30 cellular contexts compared by ENCODE assay signal in the genomic region with DNA sequence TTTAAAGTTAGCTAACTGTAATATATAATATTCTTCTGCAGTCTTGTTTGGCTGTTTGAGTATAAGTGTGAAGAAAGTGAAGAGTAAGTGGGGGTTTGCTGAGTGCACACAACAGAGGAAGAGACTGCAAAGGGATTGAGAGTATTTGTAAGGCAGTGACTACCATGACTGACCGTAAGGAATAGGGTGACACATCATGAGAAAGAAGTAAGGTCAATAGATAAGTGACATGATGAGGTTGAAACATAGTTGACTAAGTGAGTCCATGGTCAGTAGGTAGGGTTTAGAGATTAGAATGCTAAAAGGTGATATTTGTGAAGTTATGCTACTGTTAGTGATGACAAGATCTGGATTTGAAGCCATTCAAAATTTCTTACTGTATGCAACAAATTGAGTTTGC.
"Had no signal": no experiment of that assay in that cellular context is flagged by ENCODE, and none has a peak within 500 bp of the region (broad histone marks: within the 10 kb centered on the region; RNA-seq: fewer than 3 reads in every experiment).

No MANE protein-coding gene starts in this region.

- H3K9me3 ChIP-seq: ascending aorta, breast epithelium, Peyer's patch had no signal

- H3K4me3 ChIP-seq: ascending aorta, breast epithelium, Peyer's patch, SJCRH30, SK-N-MC had no signal

- H3K27me3 ChIP-seq: ascending aorta, breast epithelium, Peyer's patch, SJCRH30 had no signal

- H3K9me3 Mint-ChIP-seq: activated naive CD4-positive, alpha-beta T cell treated with anti-CD3 and anti-CD28 coated beads, Interleukin-2, amount 10 ng/mL, durations not matched to agents 7 days and 5 days; WTC11 had no signal

- H3K27ac Mint-ChIP-seq: activated CD4-positive, alpha-beta T cell treated with anti-CD3 and anti-CD28 coated beads for 36 hours; activated CD4-positive, alpha-beta T cell treated with anti-CD3 and anti-CD28 coated beads, Interleukin-2, amount 10 ng/mL, durations not matched to agents 7 days and 5 days; activated CD8-positive, alpha-beta T cell treated with anti-CD3 and anti-CD28 coated beads, Interleukin-2, amount 10 ng/mL, durations not matched to agents 7 days and 5 days; activated naive CD4-positive, alpha-beta T cell treated with anti-CD3 and anti-CD28 coated beads, Interleukin-2, amount 10 ng/mL, durations not matched to agents 7 days and 5 days; activated naive CD8-positive, alpha-beta T cell; activated naive CD8-positive, alpha-beta T cell treated with anti-CD3 and anti-CD28 coated beads, Interleukin-2, amount 50 U/mL, for 24 hours; WTC11 had no signal

- H3K27me3 Mint-ChIP-seq: activated CD4-positive, alpha-beta T cell treated with anti-CD3 and anti-CD28 coated beads for 36 hours; activated CD4-positive, alpha-beta T cell treated with anti-CD3 and anti-CD28 coated beads, Interleukin-2, amount 10 ng/mL, durations not matched to agents 7 days and 5 days; activated naive CD4-positive, alpha-beta T cell treated with anti-CD3 and anti-CD28 coated beads, Interleukin-2, amount 10 ng/mL, durations not matched to agents 7 days and 5 days; activated naive CD8-positive, alpha-beta T cell; activated naive CD8-positive, alpha-beta T cell treated with anti-CD3 and anti-CD28 coated beads, Interleukin-2, amount 50 U/mL, for 24 hours had no signal

- H3K4me3 Mint-ChIP-seq: activated CD4-positive, alpha-beta T cell treated with anti-CD3 and anti-CD28 coated beads for 36 hours; activated CD4-positive, alpha-beta T cell treated with anti-CD3 and anti-CD28 coated beads, Interleukin-2, amount 10 ng/mL, durations not matched to agents 7 days and 5 days; activated CD8-positive, alpha-beta T cell treated with anti-CD3 and anti-CD28 coated beads, Interleukin-2, amount 10 ng/mL, durations not matched to agents 7 days and 5 days; activated naive CD4-positive, alpha-beta T cell treated with anti-CD3 and anti-CD28 coated beads, Interleukin-2, amount 10 ng/mL, durations not matched to agents 7 days and 5 days; activated naive CD8-positive, alpha-beta T cell; activated naive CD8-positive, alpha-beta T cell treated with anti-CD3 and anti-CD28 coated beads, Interleukin-2, amount 50 U/mL, for 24 hours; activated T-cell treated with anti-CD3 and anti-CD28 coated beads, Interleukin-2, amount 50 U/mL, for 4 hours; WTC11 had no signal

- H3K36me3 Mint-ChIP-seq: activated naive CD4-positive, alpha-beta T cell treated with anti-CD3 and anti-CD28 coated beads, Interleukin-2, amount 10 ng/mL, durations not matched to agents 7 days and 5 days; WTC11 had no signal

- ATAC-seq: activated CD4-positive, alpha-beta T cell treated with anti-CD3 and anti-CD28 coated beads for 36 hours; activated CD4-positive, CD25-positive, alpha-beta regulatory T cell treated with anti-CD3 and anti-CD28 coated beads, Interleukin-2, amount 50 U/mL, for 24 hours; activated CD8-positive, alpha-beta T cell treated with anti-CD3 and anti-CD28 coated beads, Interleukin-2, amount 10 ng/mL, durations not matched to agents 7 days and 5 days; activated naive CD8-positive, alpha-beta T cell treated with anti-CD3 and anti-CD28 coated beads, Interleukin-2, amount 50 U/mL, for 24 hours; activated T-cell treated with anti-CD3 and anti-CD28 coated beads, Interleukin-2, amount 50 U/mL, for 4 hours; WTC11 had no signal

- H3K36me3 ChIP-seq: ascending aorta, breast epithelium, Peyer's patch, SJCRH30 had no signal

- H3K27ac ChIP-seq: ascending aorta, breast epithelium, Peyer's patch, SJCRH30, SK-N-MC had no signal

- DNase-seq: activated CD4-positive, alpha-beta T cell treated with anti-CD3 and anti-CD28 coated beads for 36 hours; activated CD4-positive, alpha-beta T cell treated with anti-CD3 and anti-CD28 coated beads, Interleukin-2, amount 10 ng/mL, durations not matched to agents 7 days and 5 days; activated CD4-positive, alpha-beta T cell treated with anti-CD3 and anti-CD28 coated beads, Interleukin-2, amount 50 U/mL, for 48 hours; activated CD8-positive, alpha-beta T cell treated with anti-CD3 and anti-CD28 coated beads, Interleukin-2, amount 10 ng/mL, durations not matched to agents 7 days and 5 days; activated effector memory CD4-positive, alpha-beta T cell treated with Interleukin-2 at 50 U/mL for 16 hours; activated naive CD4-positive, alpha-beta T cell treated with anti-CD3 and anti-CD28 coated beads, Interleukin-2, amount 10 ng/mL, durations not matched to agents 7 days and 5 days; activated naive CD8-positive, alpha-beta T cell treated with anti-CD3 and anti-CD28 coated beads, Interleukin-2, amount 50 U/mL, for 24 hours; activated T-cell treated with anti-CD3 and anti-CD28 coated beads, Interleukin-2, amount 50 U/mL, for 4 hours; caudate nucleus; cerebellar nuclear complex; Kasumi-1; KG1; MM.1S; MV-4-11; NCI-H1092; NCI-H1436 treated with DMSO at 0.1 percent for 48 hours; NCI-H1694 treated with DMSO at 0.1 percent for 48 hours; NCI-H2029; NCI-H345; NCI-H524 treated with DMSO at 0.1 percent for 48 hours; Peyer's patch; SHP77; SJCRH30; T1000 had no signal

- H3K4me1 Mint-ChIP-seq: activated CD4-positive, alpha-beta T cell treated with anti-CD3 and anti-CD28 coated beads for 36 hours; activated CD4-positive, alpha-beta T cell treated with anti-CD3 and anti-CD28 coated beads, Interleukin-2, amount 10 ng/mL, durations not matched to agents 7 days and 5 days; activated naive CD4-positive, alpha-beta T cell treated with anti-CD3 and anti-CD28 coated beads, Interleukin-2, amount 10 ng/mL, durations not matched to agents 7 days and 5 days; activated naive CD8-positive, alpha-beta T cell treated with anti-CD3 and anti-CD28 coated beads, Interleukin-2, amount 50 U/mL, for 24 hours had no signal

- H3K4me1 ChIP-seq: ascending aorta, breast epithelium, Peyer's patch, SJCRH30 had no signal
